Comparison of ENCODE assay signal across 14 cellular contexts in the genomic region with DNA sequence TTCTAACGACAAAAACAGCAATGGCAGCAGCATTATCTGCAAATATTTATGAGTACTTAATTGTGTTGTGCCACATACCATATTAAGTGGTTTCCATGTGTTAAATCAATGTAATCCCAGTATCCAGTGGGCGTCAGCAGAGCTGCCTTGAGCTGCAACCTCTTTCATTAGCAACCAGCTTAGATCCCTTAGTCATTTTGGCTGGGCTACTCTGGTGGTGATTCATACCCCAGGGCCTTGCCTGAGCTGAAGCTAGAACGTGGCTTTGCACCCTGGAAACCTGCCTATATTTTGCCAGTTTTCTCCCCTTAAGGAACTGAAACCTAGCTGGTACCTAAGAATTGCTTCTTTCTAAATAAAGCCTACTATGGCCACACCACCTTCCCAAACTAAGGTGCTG.
DNase-seq lines count a peak whose midpoint lies in the region; ATAC-seq, FAIRE-seq and TF ChIP-seq lines count a peak whose summit lies in the region.
"Had no signal": no experiment of that assay in that cellular context is flagged by ENCODE, and none has a peak within 500 bp of the region (broad histone marks: within the 10 kb centered on the region; RNA-seq: fewer than 3 reads in every experiment).

No MANE protein-coding gene starts in this region.

- no peaks in the 10 kb centered on the region for H3K27me3 ChIP-seq in bronchial epithelial cell (ENCODE audit: control insufficient read depth, insufficient read depth, low read length)
- H3K27me3 ChIP-seq in mesendoderm (ENCODE audit: insufficient read depth, low read length, poor library complexity), result no peaks in the 10 kb centered on the region
- no peaks in the 10 kb centered on the region for H3K27me3 ChIP-seq in H7 (ENCODE audit: control insufficient read depth, insufficient read depth, low read length)
- H3K27me3 ChIP-seq: left lung had no signal

- H4K8ac ChIP-seq in mesendoderm (ENCODE audit: low read depth, low read length), result no peak overlapping the region

- H4K5ac ChIP-seq in mesendoderm (ENCODE audit: low read length), result no peak overlapping the region

- WGBS in mesendoderm (ENCODE audit: extremely low coverage, insufficient coverage, low lambda C conversion rate), result no CpG with 5 or more reads among the region's 3 CpGs

- DNase-seq in AG09309 (ENCODE audit: low read depth), result peak; percentile 61
- DNase-seq in LHCN-M2 (ENCODE audit: low read depth), result peak; percentile 78
- peak; percentile 85 for DNase-seq in bronchial epithelial cell (ENCODE audit: low read depth)
- peak; percentile 53 for DNase-seq in mesendoderm
- no peak for DNase-seq in H7
- DNase-seq in activated CD4-positive, alpha-beta T cell treated with anti-CD3 and anti-CD28 coated beads, Interleukin-2, amount 50 U/mL, for 4 hours, result no peak
- no peak for DNase-seq in activated CD4-positive, alpha-beta T cell treated with anti-CD3 and anti-CD28 coated beads for 1 hour
- DNase-seq: activated gamma-delta T cell; CD4-positive, CD25-positive, alpha-beta regulatory T cell; left lung; NCI-H1417; retina had no signal

- H3K79me2 ChIP-seq in mesendoderm (ENCODE audit: control insufficient read depth, insufficient read depth, low read length), result no peaks in the 10 kb centered on the region

- no peak for TF ChIP-seq CTCF in AG09309 (IDR thresholded peaks at IDR 0.05; ENCODE audit: control insufficient read depth, insufficient read depth, low read depth, low read length, missing control alignments)
- TF ChIP-seq CTCF in bronchial epithelial cell (IDR thresholded peaks at IDR 0.05; ENCODE audit: insufficient read depth, low read length, severe bottlenecking), result no peak

- H3K4me3 ChIP-seq in AG09309 (ENCODE audit: control insufficient read depth, low read depth, low read length) (no peak overlapping the region), bronchial epithelial cell (ENCODE audit: low read depth, low read length) (no peak overlapping the region), mesendoderm (ENCODE audit: low read length) (no peak overlapping the region), H7 (ENCODE audit: insufficient read depth, low read depth, low read length) (no peak overlapping the region)
- H3K4me3 ChIP-seq: left lung, PC-9 had no signal

- H2BK120ac ChIP-seq in mesendoderm (ENCODE audit: low read depth, low read length), result no peak overlapping the region

- no peak overlapping the region for H3K56ac ChIP-seq in mesendoderm (ENCODE audit: low read length)

- H3K79me1 ChIP-seq in mesendoderm (ENCODE audit: low read length), result no peaks in the 10 kb centered on the region

- no peak for FAIRE-seq in bronchial epithelial cell (lab: Jason Lieb, UNC)

- no peak overlapping the region for H2AK5ac ChIP-seq in mesendoderm (ENCODE audit: low read length)

- H3K4me2 ChIP-seq in mesendoderm (ENCODE audit: low read length), result no peak overlapping the region
- H3K4me2 ChIP-seq: PC-9 had no signal

- no peak for ATAC-seq in GM18909 (IDR thresholded peaks at IDR 0.05; ENCODE audit: poor library complexity, unreplicated experiment)
- ATAC-seq: left lung had no signal

- no peak overlapping the region for H3K9ac ChIP-seq in mesendoderm (ENCODE audit: low read length)

- no peaks in the 10 kb centered on the region for H3K36me3 ChIP-seq in bronchial epithelial cell (ENCODE audit: control insufficient read depth, insufficient read depth, low read length)
- H3K36me3 ChIP-seq in mesendoderm (ENCODE audit: control insufficient read depth, insufficient read depth, low read length), result no peaks in the 10 kb centered on the region
- no peaks in the 10 kb centered on the region for H3K36me3 ChIP-seq in H7 (replicated peaks; ENCODE audit: control insufficient read depth, insufficient read depth, low read length)
- H3K36me3 ChIP-seq: left lung had no signal

- H3K4me1 ChIP-seq in mesendoderm (ENCODE audit: control insufficient read depth, low read depth, low read length), result no peaks in the 10 kb centered on the region
- H3K4me1 ChIP-seq: left lung had no signal

- no peak overlapping the region for H3K27ac ChIP-seq in mesendoderm (ENCODE audit: low read depth, low read length)
- H3K27ac ChIP-seq: left lung, PC-9 had no signal

- no peak overlapping the region for H3K23ac ChIP-seq in mesendoderm (ENCODE audit: low read length)

- peak overlapping the region; percentile 7 for H2BK15ac ChIP-seq in mesendoderm (replicated peaks; ENCODE audit: low read depth)

- no peak overlapping the region for H2BK5ac ChIP-seq in mesendoderm (ENCODE audit: low read length)

- peak overlapping the region; percentile 16 for H3K4ac ChIP-seq in mesendoderm (ENCODE audit: low read depth, low read length)

- H3K18ac ChIP-seq in mesendoderm (ENCODE audit: low read length), result no peak overlapping the region

Comparison
In these comparisons a context has a peak if more than half of its experiments do, and no peak if none do; other contexts are left out.
1. DNase-seq: peak in AG09309 (single experiment), LHCN-M2 (single experiment), bronchial epithelial cell (single experiment) and mesendoderm (single experiment); none in H7 (single experiment), activated CD4-positive, alpha-beta T cell treated with anti-CD3 and anti-CD28 coated beads, Interleukin-2, amount 50 U/mL, for 4 hours (0 of 2) and activated CD4-positive, alpha-beta T cell treated with anti-CD3 and anti-CD28 coated beads for 1 hour (single experiment).